ENCODE assay signal across 14 cellular contexts in genomic region chr7:17315974-17316373, GRCh38. TPM values are rescaled to one million over a fixed set of nuclear protein-coding genes. Genes with fewer than 3 reads are reported as not detected.
A peak's percentile ranks its signal among the peaks of the same experiment; 100 is the strongest.
DNase-seq lines count a peak whose midpoint lies in the region; ATAC-seq and TF ChIP-seq lines count a peak whose summit lies in the region.
"Had no signal": no experiment of that assay in that cellular context is flagged by ENCODE, and none has a peak within 500 bp of the region (broad histone marks: within the 10 kb centered on the region; RNA-seq: fewer than 3 reads in every experiment).

No MANE protein-coding gene starts in this region.

- no peak overlapping the region for H3K4me2 ChIP-seq in GM23338

- H3K27me3 Mint-ChIP-seq in MCF 10A (ENCODE audit: insufficient read depth, unreplicated experiment) (no peaks in the 10 kb centered on the region), GM23338 (ENCODE audit: insufficient read depth, low read depth, poor library complexity) (peaks cover 4% of the 10 kb centered on the region)
- no peaks in the 10 kb centered on the region for H3K27me3 Mint-ChIP-seq in activated T-helper 2 cell treated with anti-CD3 and anti-CD28 coated beads, Interferon-gamma antibody, Interleukin-2, Interleukin-4, amounts not matched to agents 10 μg/mL and 5 μg/mL and 100 μg/mL, durations not matched to agents 14 hours and 24 hours and 36 hours (ENCODE audit: low read depth)
- H3K27me3 Mint-ChIP-seq: progenitor cell of endocrine pancreas had no signal

- intact Hi-C loops in MCF 10A (cut with micrococcal nuclease): no loop called here
- intact Hi-C loops in breast epithelium (cut with DNase I; ENCODE audit: low total_unique reads): no loop called here
- intact Hi-C loops in vagina (cut with DNase I): no loop called here
- intact Hi-C loops in activated T-helper 2 cell treated with anti-CD3 and anti-CD28 coated beads, Interferon-gamma antibody, Interleukin-2, Interleukin-4, amounts not matched to agents 10 μg/mL and 5 μg/mL and 100 μg/mL, durations not matched to agents 14 hours and 24 hours and 36 hours (cut with micrococcal nuclease): no loop called here

- ATAC-seq in GM23338 (no peak), HG03521 (IDR thresholded peaks at IDR 0.05; ENCODE audit: unreplicated experiment) (peak; percentile 40)

- no peak overlapping the region for H2AFZ ChIP-seq in GM23338

- peak overlapping the region; percentile 54 for H3K27ac Mint-ChIP-seq in MCF 10A (ENCODE audit: low read depth, unreplicated experiment)
- peak overlapping the region; percentile 8; the same call in 1 of the 2 replicates for H3K27ac Mint-ChIP-seq in GM23338
- H3K27ac Mint-ChIP-seq in activated T-helper 2 cell treated with anti-CD3 and anti-CD28 coated beads, Interferon-gamma antibody, Interleukin-2, Interleukin-4, amounts not matched to agents 10 μg/mL and 5 μg/mL and 100 μg/mL, durations not matched to agents 14 hours and 24 hours and 36 hours: no peak overlapping the region
- H3K27ac Mint-ChIP-seq: progenitor cell of endocrine pancreas had no signal

- peak overlapping the region in 1 of 2 donors; percentile 38 for H3K27ac ChIP-seq in breast epithelium
- H3K27ac ChIP-seq in GM23338 (ENCODE audit: low read depth): no peak overlapping the region
- H3K27ac ChIP-seq in vagina: peak overlapping the region; percentile 66

- H3K9me3 Mint-ChIP-seq in MCF 10A (ENCODE audit: unreplicated experiment): no peaks in the 10 kb centered on the region
- H3K9me3 Mint-ChIP-seq in GM23338: no peaks in the 10 kb centered on the region
- no peaks in the 10 kb centered on the region for H3K9me3 Mint-ChIP-seq in activated T-helper 2 cell treated with anti-CD3 and anti-CD28 coated beads, Interferon-gamma antibody, Interleukin-2, Interleukin-4, amounts not matched to agents 10 μg/mL and 5 μg/mL and 100 μg/mL, durations not matched to agents 14 hours and 24 hours and 36 hours

- TF ChIP-seq CTCF in MCF 10A (IDR thresholded peaks at IDR 0.05; ENCODE audit: unreplicated experiment) (no peak), breast epithelium (IDR thresholded peaks at IDR 0.05) (no peak), GM23338 (conservative IDR thresholded peaks at IDR 0.05; ENCODE audit: low read depth in 2 of 2) (no peak), vagina (IDR thresholded peaks at IDR 0.05) (no peak)

- H3K9me2 ChIP-seq in GM23338 (ENCODE audit: insufficient read depth): no peaks in the 10 kb centered on the region

- H3K4me3 ChIP-seq in breast epithelium (no peak overlapping the region), GM23338 (no peak overlapping the region), vagina (no peak overlapping the region), HAP-1 (no peak overlapping the region)
- H3K4me3 ChIP-seq: suprapubic skin had no signal

- TF ChIP-seq POLR2A in breast epithelium (IDR thresholded peaks at IDR 0.05): no peak
- no peak for TF ChIP-seq POLR2A in vagina (IDR thresholded peaks at IDR 0.05)

- peaks cover 50% of the 10 kb centered on the region for H3K36me3 Mint-ChIP-seq in MCF 10A (ENCODE audit: insufficient read depth, unreplicated experiment)
- H3K36me3 Mint-ChIP-seq in GM23338 (ENCODE audit: low read depth): no peaks in the 10 kb centered on the region
- peaks cover 38% of the 10 kb centered on the region for H3K36me3 Mint-ChIP-seq in activated T-helper 2 cell treated with anti-CD3 and anti-CD28 coated beads, Interferon-gamma antibody, Interleukin-2, Interleukin-4, amounts not matched to agents 10 μg/mL and 5 μg/mL and 100 μg/mL, durations not matched to agents 14 hours and 24 hours and 36 hours (ENCODE audit: low read depth)

- in situ Hi-C loops in HAP-1 (cut with MboI; ENCODE audit: low sequenced_read_pairs): no loop called here

- H3F3A ChIP-seq in GM23338 (replicated peaks; ENCODE audit: low read depth): no peaks in the 10 kb centered on the region

- H3K9me3 ChIP-seq in breast epithelium (no peaks in the 10 kb centered on the region), vagina (no peaks in the 10 kb centered on the region), HAP-1 (no peaks in the 10 kb centered on the region)
- H3K9me3 ChIP-seq: suprapubic skin had no signal

- POLR2A ChIA-PET in MCF 10A (lab: Yijun Ruan, JAX): no interaction called here

- H3K79me2 ChIP-seq in GM23338 (replicated peaks; ENCODE audit: insufficient read depth): peaks cover 37% of the 10 kb centered on the region

- H3K36me3 ChIP-seq in breast epithelium (no peaks in the 10 kb centered on the region), GM23338 (ENCODE audit: insufficient read depth) (no peaks in the 10 kb centered on the region), vagina (peaks cover 0 to 9% of the 10 kb centered on the region in 2 donors), HAP-1 (replicated peaks) (no peaks in the 10 kb centered on the region)

- H3K27me3 ChIP-seq in breast epithelium: no peaks in the 10 kb centered on the region
- no peaks in the 10 kb centered on the region for H3K27me3 ChIP-seq in GM23338 (ENCODE audit: insufficient read depth)
- H3K27me3 ChIP-seq in vagina: no peaks in the 10 kb centered on the region
- no peaks in the 10 kb centered on the region for H3K27me3 ChIP-seq in HAP-1 (ENCODE audit: low read depth)
- H3K27me3 ChIP-seq: suprapubic skin had no signal

- H3K4me1 Mint-ChIP-seq in MCF 10A (ENCODE audit: insufficient read depth, unreplicated experiment): peaks cover 24% of the 10 kb centered on the region
- peaks cover 58% of the 10 kb centered on the region for H3K4me1 Mint-ChIP-seq in GM23338
- peaks cover 29% of the 10 kb centered on the region for H3K4me1 Mint-ChIP-seq in activated T-helper 2 cell treated with anti-CD3 and anti-CD28 coated beads, Interferon-gamma antibody, Interleukin-2, Interleukin-4, amounts not matched to agents 10 μg/mL and 5 μg/mL and 100 μg/mL, durations not matched to agents 14 hours and 24 hours and 36 hours (ENCODE audit: low read depth)

- no peaks in the 10 kb centered on the region for H3K4me1 ChIP-seq in breast epithelium
- peaks cover 44% of the 10 kb centered on the region for H3K4me1 ChIP-seq in GM23338 (ENCODE audit: insufficient read depth)
- H3K4me1 ChIP-seq in vagina: peaks cover 60% of the 10 kb centered on the region
- peaks cover 10% of the 10 kb centered on the region for H3K4me1 ChIP-seq in HAP-1

- no peak overlapping the region for H3K4me3 Mint-ChIP-seq in MCF 10A (ENCODE audit: unreplicated experiment)
- H3K4me3 Mint-ChIP-seq in GM23338: no peak overlapping the region
- no peak overlapping the region for H3K4me3 Mint-ChIP-seq in activated T-helper 2 cell treated with anti-CD3 and anti-CD28 coated beads, Interferon-gamma antibody, Interleukin-2, Interleukin-4, amounts not matched to agents 10 μg/mL and 5 μg/mL and 100 μg/mL, durations not matched to agents 14 hours and 24 hours and 36 hours (ENCODE audit: low read depth)

- BruUV-seq in MCF 10A (replicated peaks; lab: Mats Ljungman, UMichigan): no TSS peak

- DNase-seq in MCF 10A (ENCODE audit: unreplicated experiment): no peak
- no peak for DNase-seq in breast epithelium (ENCODE audit: low spot score in 2 of 2)
- no peak for DNase-seq in GM23338 (ENCODE audit: low spot score)
- DNase-seq in vagina (ENCODE audit: extremely low spot score in 2 of 2): no peak
- no peak for DNase-seq in activated T-helper 2 cell treated with anti-CD3 and anti-CD28 coated beads, Interferon-gamma antibody, Interleukin-2, Interleukin-4, amounts not matched to agents 10 μg/mL and 5 μg/mL and 100 μg/mL, durations not matched to agents 14 hours and 24 hours and 36 hours (ENCODE audit: low spot score)
- no peak for DNase-seq in HAP-1 (ENCODE audit: low spot score in 2 of 2)
- no peak for DNase-seq in hepatic stellate cell (ENCODE audit: low spot score)
- DNase-seq: dermis blood vessel endothelial cell, GF-D8, GOT3, NCI-H446 had no signal

- no peaks in the 10 kb centered on the region for H4K20me1 ChIP-seq in GM23338 (replicated peaks; ENCODE audit: insufficient read depth)

- CTCF ChIA-PET in MCF 10A (lab: Yijun Ruan, JAX): no interaction called here

TF ChIP-seq in GM23338, 12 proteins besides CTCF, POLR2A, EP300 and RAD21 (continues in another document):
- TF ChIP-seq EZH2phosphoT487 (IDR thresholded peaks at IDR 0.05; ENCODE audit: unreplicated experiment): no peak
- no peak for TF ChIP-seq STAT1 (IDR thresholded peaks at IDR 0.05; ENCODE audit: unreplicated experiment)
- TF ChIP-seq ETS1 (IDR thresholded peaks at IDR 0.05): no peak
- TF ChIP-seq CREB1 (CRISPR knock-in tag; IDR thresholded peaks at IDR 0.05; ENCODE audit: low read depth): no peak
- no peak for TF ChIP-seq POLR2AphosphoS5 (IDR thresholded peaks at IDR 0.05; ENCODE audit: low read depth)
- no peak for TF ChIP-seq ZNF114 (CRISPR knock-in tag; IDR thresholded peaks at IDR 0.05)
- no peak for TF ChIP-seq ZNF331 (CRISPR knock-in tag; IDR thresholded peaks at IDR 0.05; ENCODE audit: low read depth)
- TF ChIP-seq NANOG (IDR thresholded peaks at IDR 0.05; ENCODE audit: borderline replicate concordance): no peak
- TF ChIP-seq JUNB (IDR thresholded peaks at IDR 0.05; ENCODE audit: unreplicated experiment): no peak
- no peak for TF ChIP-seq EZH2 (IDR thresholded peaks at IDR 0.05; ENCODE audit: low read depth, unreplicated experiment)

RNA-seq across cellular contexts. Expression of gene AHR, which starts 17.5 kb away (rescaled TPM):
- total RNA-seq in MCF 10A (2022) (99.1 and 100 TPM in 2 replicates), breast epithelium (100 to 1,000 TPM; 103 to 349 (median 146) TPM), vagina (122 TPM)
- 12.2 and 14.9 TPM in 2 replicates for total RNA-seq in GM23338 (2014; rRNA removed; shearing (Covaris generic))
- polyA plus RNA-seq in GM23338 (2016; fragmentation: Nextera tagmentation; extraction: Ambion mirVana): 3.4 and 3.5 TPM in 2 replicates
- total RNA-seq in activated T-helper 2 cell treated with anti-CD3 and anti-CD28 coated beads, Interferon-gamma antibody, Interleukin-2, Interleukin-4, amounts not matched to agents 10 μg/mL and 5 μg/mL and 100 μg/mL, durations not matched to agents 14 hours and 24 hours and 36 hours: 34.3 and 37.2 TPM in 2 replicates
